Comparison of ENCODE assay signal across 18 cellular contexts in genomic region chr3:48410205-48411040, GRCh38. TPM values are rescaled to one million over a fixed set of nuclear protein-coding genes. Genes with fewer than 3 reads are reported as not detected.
DNase-seq lines count a peak whose midpoint lies in the region; ATAC-seq and TF ChIP-seq lines count a peak whose summit lies in the region.
"Had no signal": no experiment of that assay in that cellular context is flagged by ENCODE, and none has a peak within 500 bp of the region (broad histone marks: within the 10 kb centered on the region; RNA-seq: fewer than 3 reads in every experiment).

No MANE protein-coding gene starts in this region.

- H3K36me3 ChIP-seq in left ventricle myocardium inferior (peaks cover 97% of the 10 kb centered on the region), colonic mucosa (peaks cover 14% of the 10 kb centered on the region), mucosa of descending colon (ENCODE audit: low read depth) (no peaks in the 10 kb centered on the region), upper lobe of right lung (peaks cover 76% of the 10 kb centered on the region)

- no peaks in the 10 kb centered on the region for H3K27me3 ChIP-seq in left ventricle myocardium inferior (ENCODE audit: low read depth)
- H3K27me3 ChIP-seq in colonic mucosa, result no peaks in the 10 kb centered on the region
- H3K27me3 ChIP-seq in upper lobe of right lung, result no peaks in the 10 kb centered on the region

- intact Hi-C loops in cardiac septum (cut with DNase I) (no loop called here), left ventricle myocardium inferior (cut with micrococcal nuclease) (no loop called here), colonic mucosa (cut with DNase I) (no loop called here), mucosa of descending colon (cut with DNase I, micrococcal nuclease) (no loop called here), upper lobe of right lung (cut with DNase I) (no loop called here)

- H3K4me1 ChIP-seq in left ventricle myocardium inferior, result no peaks in the 10 kb centered on the region
- no peaks in the 10 kb centered on the region for H3K4me1 ChIP-seq in colonic mucosa
- no peaks in the 10 kb centered on the region for H3K4me1 ChIP-seq in mucosa of descending colon (ENCODE audit: low read depth)
- no peaks in the 10 kb centered on the region for H3K4me1 ChIP-seq in upper lobe of right lung

- no peak overlapping the region for H3K4me3 ChIP-seq in left ventricle myocardium inferior
- H3K4me3 ChIP-seq in colonic mucosa, result no peak overlapping the region
- H3K4me3 ChIP-seq in mucosa of descending colon, result no peak overlapping the region
- no peak overlapping the region for H3K4me3 ChIP-seq in upper lobe of right lung

- no peak overlapping the region for H3K9ac ChIP-seq in colonic mucosa (ENCODE audit: low read depth in 2 of 2, low read length in 2 of 2)

- TF ChIP-seq CTCF in left ventricle myocardium inferior (IDR thresholded peaks at IDR 0.05; ENCODE audit: borderline replicate concordance) (no peak), colonic mucosa (IDR thresholded peaks at IDR 0.05) (no peak), mucosa of descending colon (IDR thresholded peaks at IDR 0.05) (no peak), upper lobe of right lung (IDR thresholded peaks at IDR 0.05) (no peak)

- DNase-seq in cardiac septum (ENCODE audit: low spot score) (peak; percentile 62), left ventricle myocardium inferior (no peak), colonic mucosa (peak; percentile 14), mucosa of descending colon (peak; percentile 1 to 31 (median 21)), upper lobe of right lung (peak; percentile 43), NCI-H187 treated with DMSO at 0.1 percent for 48 hours (lab: John Stamatoyannopoulos, UW) (no peak), NCI-H526 (lab: John Stamatoyannopoulos, UW) (no peak)
- no peak for DNase-seq in central memory CD4-positive, alpha-beta T cell
- DNase-seq: activated CD4-positive, CD25-positive, alpha-beta regulatory T cell; amygdala; MM.1S; NCI-H187; stimulated activated naive CD4-positive, alpha-beta T cell had no signal

- ATAC-seq in mucosa of descending colon (no peak), upper lobe of right lung (no peak)
- ATAC-seq: left colon had no signal

- no peak overlapping the region for H3K27ac ChIP-seq in left ventricle myocardium inferior (replicated peaks)
- H3K27ac ChIP-seq in colonic mucosa, result no peak overlapping the region
- no peak overlapping the region for H3K27ac ChIP-seq in upper lobe of right lung

- H3K9me3 ChIP-seq in left ventricle myocardium inferior (replicated peaks) (no peaks in the 10 kb centered on the region), colonic mucosa (no peaks in the 10 kb centered on the region), mucosa of descending colon (no peaks in the 10 kb centered on the region), upper lobe of right lung (no peaks in the 10 kb centered on the region)

RNA-seq across cellular contexts. Expression of gene PLXNB1, which starts 19.5 kb away (rescaled TPM):
- total RNA-seq in cardiac septum, result 43.4 TPM
- 42.6 TPM for total RNA-seq in left ventricle myocardium inferior
- 100 to 1,000 TPM in 1 of 2 donors, 10 to 100 TPM in 1; 70.6 to 131 TPM for total RNA-seq in colonic mucosa
- total RNA-seq in mucosa of descending colon, result 100 to 1,000 TPM in 2 of 3 donors, 10 to 100 TPM in 1; 98.1 to 136 (median 127) TPM
- total RNA-seq in upper lobe of right lung, result 103 TPM

RNA-seq across cellular contexts. Expression of gene CCDC51, which starts 29.5 kb away (rescaled TPM):
- total RNA-seq in cardiac septum (8.9 TPM), left ventricle myocardium inferior (13.9 TPM), colonic mucosa (10 to 100 TPM; 11.8 to 21.5 TPM), mucosa of descending colon (10 to 100 TPM; 13.0 to 15.3 (median 14.8) TPM), upper lobe of right lung (11.4 TPM)

RNA-seq across cellular contexts. Expression of gene TMA7, which starts 29.6 kb away (rescaled TPM):
- 192 TPM for total RNA-seq in cardiac septum
- 258 TPM for total RNA-seq in left ventricle myocardium inferior
- 100 to 1,000 TPM; 185 to 259 TPM for total RNA-seq in colonic mucosa
- 100 to 1,000 TPM; 130 to 193 (median 153) TPM for total RNA-seq in mucosa of descending colon
- total RNA-seq in upper lobe of right lung, result 169 TPM

RNA-seq across cellular contexts. Expression of gene ATRIP, which starts 36.1 kb away (rescaled TPM):
- 4.1 TPM for total RNA-seq in cardiac septum
- 4.3 TPM for total RNA-seq in left ventricle myocardium inferior
- total RNA-seq in colonic mucosa, result 1 to 10 TPM; 3.2 to 8.6 TPM
- total RNA-seq in mucosa of descending colon, result 1 to 10 TPM; 4.5 to 7.2 (median 6.2) TPM
- 5.3 TPM for total RNA-seq in upper lobe of right lung

RNA-seq across cellular contexts. Expression of gene FBXW12, which starts 38.4 kb away (rescaled TPM):
- total RNA-seq in cardiac septum, result not detected
- total RNA-seq in left ventricle myocardium inferior, result not detected
- not detected for total RNA-seq in colonic mucosa
- not detected for total RNA-seq in mucosa of descending colon
- total RNA-seq in upper lobe of right lung, result not detected
- total RNA-seq: activated CD8-positive, alpha-beta memory T cell treated with anti-CD3 and anti-CD28 coated beads for 36 hours; activated T-helper 2 cell treated with anti-CD3 and anti-CD28 coated beads, Interferon-gamma antibody, Interleukin-2, Interleukin-4, amounts not matched to agents 10 μg/mL and 5 μg/mL and 100 μg/mL, durations not matched to agents 14 hours and 24 hours and 36 hours; left colon; myocyte; T-helper 1 cell treated with Interleukin-12 subunit alpha and Interleukin-12 subunit beta and Interleukin-4 antibody, amounts not matched to agents 30 ng/mL and 1 ng/mL, for 36 hours had no signal

Comparison
In these comparisons a context has a peak if more than half of its experiments do, and no peak if none do; other contexts are left out.
1. DNase-seq: peak in cardiac septum (single experiment), colonic mucosa (single experiment), mucosa of descending colon (3 of 3) and upper lobe of right lung (single experiment); none in left ventricle myocardium inferior (single experiment), NCI-H187 treated with DMSO at 0.1 percent for 48 hours (single experiment), NCI-H526 (0 of 2) and central memory CD4-positive, alpha-beta T cell (single experiment).